Comparison of ENCODE assay signal across 9 cellular contexts in genomic region chr7:36154255-36155212, GRCh38. TPM values are rescaled to one million over a fixed set of nuclear protein-coding genes. Genes with fewer than 3 reads are reported as not detected.
A peak's percentile ranks its signal among the peaks of the same experiment; 100 is the strongest.
DNase-seq lines count a peak whose midpoint lies in the region; ATAC-seq and TF ChIP-seq lines count a peak whose summit lies in the region.
"Had no signal": no experiment of that assay in that cellular context is flagged by ENCODE, and none has a peak within 500 bp of the region (broad histone marks: within the 10 kb centered on the region; RNA-seq: fewer than 3 reads in every experiment).

No MANE protein-coding gene starts in this region.

- H3K9me3 Mint-ChIP-seq in activated T-helper 2 cell treated with anti-CD3 and anti-CD28 coated beads, Interferon-gamma antibody, Interleukin-2, Interleukin-4, amounts not matched to agents 10 μg/mL and 5 μg/mL and 100 μg/mL, durations not matched to agents 14 hours and 24 hours and 36 hours, result no peaks in the 10 kb centered on the region
- no peaks in the 10 kb centered on the region for H3K9me3 Mint-ChIP-seq in stimulated activated naive CD8-positive, alpha-beta T cell treated with anti-CD3 and anti-CD28 coated beads, Interleukin-15, amount 100 ng/mL, for 72 hours

- H3K27ac Mint-ChIP-seq in activated T-helper 2 cell treated with anti-CD3 and anti-CD28 coated beads, Interferon-gamma antibody, Interleukin-2, Interleukin-4, amounts not matched to agents 10 μg/mL and 5 μg/mL and 100 μg/mL, durations not matched to agents 14 hours and 24 hours and 36 hours, result no peak overlapping the region
- H3K27ac Mint-ChIP-seq in stimulated activated naive CD8-positive, alpha-beta T cell treated with anti-CD3 and anti-CD28 coated beads, Interleukin-15, amount 100 ng/mL, for 72 hours, result no peak overlapping the region

- H3K9ac ChIP-seq in HUES64 (ENCODE audit: low read depth, low read length), result no peak overlapping the region

- H3K4me3 ChIP-seq in HUES64 (ENCODE audit: low read length) (peak overlapping the region; percentile 74), left lung (peak overlapping the region; percentile 65 to 87)

- no peak for TF ChIP-seq CTCF in left lung (IDR thresholded peaks at IDR 0.05)

- H3K4me1 Mint-ChIP-seq in activated T-helper 2 cell treated with anti-CD3 and anti-CD28 coated beads, Interferon-gamma antibody, Interleukin-2, Interleukin-4, amounts not matched to agents 10 μg/mL and 5 μg/mL and 100 μg/mL, durations not matched to agents 14 hours and 24 hours and 36 hours (ENCODE audit: low read depth), result peaks cover 9% of the 10 kb centered on the region
- peaks cover 33% of the 10 kb centered on the region for H3K4me1 Mint-ChIP-seq in stimulated activated naive CD8-positive, alpha-beta T cell treated with anti-CD3 and anti-CD28 coated beads, Interleukin-15, amount 100 ng/mL, for 72 hours

- 93% methylated on average over 44 of the region's 44 CpGs for WGBS in HUES64

- H3K36me3 ChIP-seq in HUES64 (ENCODE audit: insufficient read depth, low read length) (no peaks in the 10 kb centered on the region), left lung (no peaks in the 10 kb centered on the region)

- H3K4me1 ChIP-seq in HUES64 (ENCODE audit: insufficient read depth, low read length), result peaks cover 19% of the 10 kb centered on the region
- peaks cover 9 to 40% of the 10 kb centered on the region in 2 donors for H3K4me1 ChIP-seq in left lung

- no peak for DNase-seq in activated T-helper 2 cell treated with anti-CD3 and anti-CD28 coated beads, Interferon-gamma antibody, Interleukin-2, Interleukin-4, amounts not matched to agents 10 μg/mL and 5 μg/mL and 100 μg/mL, durations not matched to agents 14 hours and 24 hours and 36 hours (ENCODE audit: low spot score)
- DNase-seq in left lung, result peak; percentile 39 to 76
- DNase-seq in stimulated activated naive CD8-positive, alpha-beta T cell treated with anti-CD3 and anti-CD28 coated beads, Interleukin-15, amount 100 ng/mL, for 72 hours, result no peak
- no peak for DNase-seq in NCI-H69 (lab: John Stamatoyannopoulos, UW)
- no peak for DNase-seq in RPMI8226
- no peak for DNase-seq in NCI-H146 treated with DMSO at 0.1 percent for 48 hours (lab: John Stamatoyannopoulos, UW; ENCODE audit: unreplicated experiment)
- DNase-seq: NCI-H1048 had no signal

- H3K27ac ChIP-seq in HUES64 (ENCODE audit: low read depth, low read length) (no peak overlapping the region), left lung (peak overlapping the region in 1 of 2 donors; percentile 78)

- intact Hi-C loops in activated T-helper 2 cell treated with anti-CD3 and anti-CD28 coated beads, Interferon-gamma antibody, Interleukin-2, Interleukin-4, amounts not matched to agents 10 μg/mL and 5 μg/mL and 100 μg/mL, durations not matched to agents 14 hours and 24 hours and 36 hours (cut with micrococcal nuclease), result loop anchor here (5.0 kb wide), 1 partner anchor 37 kb away; no protein-coding TSS in a partner anchor
- intact Hi-C loops in left lung (cut with DNase I), result no loop called here

- H3K36me3 Mint-ChIP-seq in activated T-helper 2 cell treated with anti-CD3 and anti-CD28 coated beads, Interferon-gamma antibody, Interleukin-2, Interleukin-4, amounts not matched to agents 10 μg/mL and 5 μg/mL and 100 μg/mL, durations not matched to agents 14 hours and 24 hours and 36 hours (ENCODE audit: low read depth), result no peaks in the 10 kb centered on the region

- H3K27me3 Mint-ChIP-seq in activated T-helper 2 cell treated with anti-CD3 and anti-CD28 coated beads, Interferon-gamma antibody, Interleukin-2, Interleukin-4, amounts not matched to agents 10 μg/mL and 5 μg/mL and 100 μg/mL, durations not matched to agents 14 hours and 24 hours and 36 hours (ENCODE audit: low read depth), result peaks cover 26% of the 10 kb centered on the region
- H3K27me3 Mint-ChIP-seq in stimulated activated naive CD8-positive, alpha-beta T cell treated with anti-CD3 and anti-CD28 coated beads, Interleukin-15, amount 100 ng/mL, for 72 hours, result peaks cover 8% of the 10 kb centered on the region

- no peak for ATAC-seq in left lung
- no peak for ATAC-seq in stimulated activated naive CD8-positive, alpha-beta T cell treated with anti-CD3 and anti-CD28 coated beads, Interleukin-15, amount 100 ng/mL, for 72 hours
- no peak for ATAC-seq in HG03175 (IDR thresholded peaks at IDR 0.05; ENCODE audit: unreplicated experiment)

- H3K4me3 Mint-ChIP-seq in activated T-helper 2 cell treated with anti-CD3 and anti-CD28 coated beads, Interferon-gamma antibody, Interleukin-2, Interleukin-4, amounts not matched to agents 10 μg/mL and 5 μg/mL and 100 μg/mL, durations not matched to agents 14 hours and 24 hours and 36 hours (ENCODE audit: low read depth), result peak overlapping the region; percentile 70
- H3K4me3 Mint-ChIP-seq in stimulated activated naive CD8-positive, alpha-beta T cell treated with anti-CD3 and anti-CD28 coated beads, Interleukin-15, amount 100 ng/mL, for 72 hours, result peak overlapping the region; percentile 64 to 85

- peaks cover 39% of the 10 kb centered on the region for H3K27me3 ChIP-seq in HUES64 (ENCODE audit: insufficient read depth, low read length)
- no peaks in the 10 kb centered on the region for H3K27me3 ChIP-seq in left lung

- no peaks in the 10 kb centered on the region for H3K9me3 ChIP-seq in HUES64 (ENCODE audit: insufficient read depth, low read depth, low read length)
- H3K9me3 ChIP-seq in left lung, result no peaks in the 10 kb centered on the region

RNA-seq across cellular contexts. Expression of gene EEPD1, which starts 1.5 kb away (rescaled TPM):
- polyA plus RNA-seq in HUES64 (2013, experiment 1 of 2), result 6.2 TPM
- polyA plus RNA-seq in HUES64 (2013, experiment 2 of 2), result 5.6 TPM
- total RNA-seq in activated T-helper 2 cell treated with anti-CD3 and anti-CD28 coated beads, Interferon-gamma antibody, Interleukin-2, Interleukin-4, amounts not matched to agents 10 μg/mL and 5 μg/mL and 100 μg/mL, durations not matched to agents 14 hours and 24 hours and 36 hours, result 0.57 and 0.67 TPM in 2 replicates
- total RNA-seq in left lung, result 10 to 100 TPM in 1 of 2 donors, 1 to 10 TPM in 1; 7.8 to 11.8 TPM

Comparison
In these comparisons a context has a peak if more than half of its experiments do, and no peak if none do; other contexts are left out.
1. DNase-seq: peak in left lung (2 of 2); none in activated T-helper 2 cell treated with anti-CD3 and anti-CD28 coated beads, Interferon-gamma antibody, Interleukin-2, Interleukin-4, amounts not matched to agents 10 μg/mL and 5 μg/mL and 100 μg/mL, durations not matched to agents 14 hours and 24 hours and 36 hours (single experiment), stimulated activated naive CD8-positive, alpha-beta T cell treated with anti-CD3 and anti-CD28 coated beads, Interleukin-15, amount 100 ng/mL, for 72 hours (0 of 2), NCI-H69 (single experiment), RPMI8226 (single experiment) and NCI-H146 treated with DMSO at 0.1 percent for 48 hours (single experiment).